Comparison of ENCODE assay signal across 24 cellular contexts in genomic region chr2:239506101-239506808, GRCh38.
DNase-seq lines count a peak whose midpoint lies in the region; ATAC-seq, FAIRE-seq and TF ChIP-seq lines count a peak whose summit lies in the region.
"Had no signal": no experiment of that assay in that cellular context is flagged by ENCODE, and none has a peak within 500 bp of the region (broad histone marks: within the 10 kb centered on the region; RNA-seq: fewer than 3 reads in every experiment).

No MANE protein-coding gene starts in this region.

- peaks cover 8% of the 10 kb centered on the region for H3K27me3 Mint-ChIP-seq in GM23338 (ENCODE audit: insufficient read depth, low read depth, poor library complexity)
- no peaks in the 10 kb centered on the region for H3K27me3 Mint-ChIP-seq in natural killer cell (ENCODE audit: low read depth in 2 of 2)

- RAD21 ChIA-PET in GM12878 (lab: Charles Lee; ENCODE audit: unreplicated experiment), result no interaction called here

- intact Hi-C loops in GM12878 (cut with micrococcal nuclease; ENCODE audit: unreplicated experiment) (no loop called here), lower lobe of right lung (cut with DNase I) (no loop called here), natural killer cell (cut with micrococcal nuclease) (no loop called here)

- H3K36me3 Mint-ChIP-seq in GM23338 (ENCODE audit: low read depth) (no peaks in the 10 kb centered on the region), natural killer cell (no peaks in the 10 kb centered on the region)
- H3K36me3 Mint-ChIP-seq in stimulated activated effector memory CD8-positive, alpha-beta T cell treated with anti-CD3 and anti-CD28 coated beads, Interleukin-12 subunit alpha, Interleukin-12 subunit beta, amount 100 ng/mL, for 72 hours, result no peaks in the 10 kb centered on the region
- H3K36me3 Mint-ChIP-seq: CD8-positive, alpha-beta T cell had no signal

- POLR2A ChIA-PET in GM12878 (lab: Charles Lee), result no interaction called here

- H3K4me2 ChIP-seq in GM23338 (no peak overlapping the region), GM12878 (ENCODE audit: control insufficient read depth, insufficient read depth) (no peak overlapping the region)

- TF ChIP-seq POLR2A in GM12878 (IDR thresholded peaks at IDR 0.05; ENCODE audit: low read depth, low read length), result no peak

- ATAC-seq in GM23338 (peak; percentile 76), GM12878 (no peak), lower lobe of right lung (no peak), HG03196 (IDR thresholded peaks at IDR 0.05; ENCODE audit: unreplicated experiment) (no peak), natural killer cell (no peak)
- ATAC-seq in stimulated activated effector memory CD8-positive, alpha-beta T cell treated with anti-CD3 and anti-CD28 coated beads, Interleukin-12 subunit alpha, Interleukin-12 subunit beta, amount 100 ng/mL, for 72 hours, result no peak
- ATAC-seq: CD8-positive, alpha-beta T cell; Panc1; SK-N-SH treated with all-trans-retinoic acid at 6 μM for 48 hours had no signal

- FAIRE-seq in GM12878 (lab: Jason Lieb, UNC), result no peak
- FAIRE-seq: G401.6, GM18507, HTR-8/SVneo had no signal

- no peaks in the 10 kb centered on the region for H3K27me3 ChIP-seq in GM23338 (ENCODE audit: insufficient read depth)
- no peaks in the 10 kb centered on the region for H3K27me3 ChIP-seq in GM12878 (replicated peaks in 1 of 2; ENCODE audit: control insufficient read depth in 2 of 2, insufficient read depth in 2 of 2, low read length in 1 of 2)
- no peaks in the 10 kb centered on the region for H3K27me3 ChIP-seq in lower lobe of right lung (ENCODE audit: low read depth)

- H3K79me2 ChIP-seq in GM23338 (replicated peaks; ENCODE audit: insufficient read depth) (no peaks in the 10 kb centered on the region), GM12878 (ENCODE audit: control insufficient read depth, insufficient read depth, low read length) (no peaks in the 10 kb centered on the region)

- H2AFZ ChIP-seq in GM23338, result peak overlapping the region; percentile 74; the same call in 1 of the 2 replicates
- H2AFZ ChIP-seq in GM12878 (ENCODE audit: control insufficient read depth, low read depth, low read length), result no peak overlapping the region

- no TSS peak for BruUV-seq in GM12878 (replicated peaks; lab: Mats Ljungman, UMichigan)

- H3K36me3 ChIP-seq in GM23338 (ENCODE audit: insufficient read depth) (no peaks in the 10 kb centered on the region), GM12878 (ENCODE audit: control insufficient read depth in 2 of 2, insufficient read depth in 2 of 2, low read length in 1 of 2) (no peaks in the 10 kb centered on the region), lower lobe of right lung (no peaks in the 10 kb centered on the region)
- H3K36me3 ChIP-seq: HAP-1 had no signal

- CTCF ChIA-PET in GM12878 (lab: Yijun Ruan, JAX), result interaction anchor here (0.7 kb wide), 1 partner anchor 12 kb away, joined by 3 read pairs; no protein-coding TSS in a partner anchor

- H3K9me3 Mint-ChIP-seq in GM23338 (no peaks in the 10 kb centered on the region; the same call in 2 of the 3 replicates), natural killer cell (no peaks in the 10 kb centered on the region)
- H3K9me3 Mint-ChIP-seq in stimulated activated effector memory CD8-positive, alpha-beta T cell treated with anti-CD3 and anti-CD28 coated beads, Interleukin-12 subunit alpha, Interleukin-12 subunit beta, amount 100 ng/mL, for 72 hours, result no peaks in the 10 kb centered on the region
- H3K9me3 Mint-ChIP-seq: CD8-positive, alpha-beta T cell had no signal

- H3K4me3 Mint-ChIP-seq in GM23338 (no peak overlapping the region), natural killer cell (no peak overlapping the region)
- no peak overlapping the region for H3K4me3 Mint-ChIP-seq in stimulated activated effector memory CD8-positive, alpha-beta T cell treated with anti-CD3 and anti-CD28 coated beads, Interleukin-12 subunit alpha, Interleukin-12 subunit beta, amount 100 ng/mL, for 72 hours
- H3K4me3 Mint-ChIP-seq: CD8-positive, alpha-beta T cell had no signal

- SMC1A ChIA-PET in GM12878 (lab: Charles Lee; ENCODE audit: uncharacterized antibody, unreplicated experiment), result no interaction called here

- H3K4me1 Mint-ChIP-seq in GM23338, result peaks cover 9% of the 10 kb centered on the region
- peaks cover 0 to 7% of the 10 kb centered on the region in 2 donors for H3K4me1 Mint-ChIP-seq in natural killer cell
- peaks cover 7% of the 10 kb centered on the region for H3K4me1 Mint-ChIP-seq in stimulated activated effector memory CD8-positive, alpha-beta T cell treated with anti-CD3 and anti-CD28 coated beads, Interleukin-12 subunit alpha, Interleukin-12 subunit beta, amount 100 ng/mL, for 72 hours

- H4K20me1 ChIP-seq in GM23338 (replicated peaks; ENCODE audit: insufficient read depth), result no peaks in the 10 kb centered on the region
- H4K20me1 ChIP-seq in GM12878 (ENCODE audit: control insufficient read depth, insufficient read depth), result no peaks in the 10 kb centered on the region

- WGBS in GM12878 (ENCODE audit: insufficient coverage, insufficient replicate concordance, low lambda C conversion rate, missing lambda C conversion rate), result 56% methylated on average over 28 of the region's 28 CpGs

- no peak overlapping the region for H3K9ac ChIP-seq in GM12878 (ENCODE audit: control insufficient read depth, insufficient read depth, low read length)

- TF ChIP-seq RAD21 in GM12878 (IDR thresholded peaks at IDR 0.05; ENCODE audit: insufficient read depth, low read depth, low read length), result no peak

- TF ChIP-seq CTCF in GM23338 (conservative IDR thresholded peaks at IDR 0.05; ENCODE audit: low read depth in 2 of 2), result no peak
- TF ChIP-seq CTCF in GM12878 (IDR thresholded peaks at IDR 0.05 in 2 of 3, conservative IDR thresholded peaks at IDR 0.05 in 1 of 3; ENCODE audit: control insufficient read depth in 2 of 3, extremely low read depth in 1 of 3, insufficient read depth in 1 of 3, low read depth in 3 of 3, low read length in 3 of 3), result no peak
- no peak for TF ChIP-seq CTCF in lower lobe of right lung (IDR thresholded peaks at IDR 0.05)
- no peak for TF ChIP-seq CTCF in natural killer cell (IDR thresholded peaks at IDR 0.05)

- TF ChIP-seq EP300 in GM12878 (IDR thresholded peaks at IDR 0.05; ENCODE audit: borderline replicate concordance in 1 of 2, control insufficient read depth in 1 of 2, low read depth in 2 of 2, low read length in 2 of 2), result no peak

- H3K4me3 ChIP-seq in GM23338 (no peak overlapping the region), GM12878 (no peak overlapping the region), lower lobe of right lung (no peak overlapping the region)
- H3K4me3 ChIP-seq: HAP-1 had no signal

- H3K27ac ChIP-seq in GM23338 (ENCODE audit: low read depth) (no peak overlapping the region), GM12878 (ENCODE audit: control insufficient read depth, insufficient read depth) (no peak overlapping the region), lower lobe of right lung (no peak overlapping the region)
- H3K27ac ChIP-seq: 22Rv1 had no signal

- in situ Hi-C loops in GM12878 (cut with MboI), result no loop called here

- H3K9me3 ChIP-seq in GM12878 (replicated peaks; ENCODE audit: control insufficient read depth, insufficient read depth, low read length) (no peaks in the 10 kb centered on the region), lower lobe of right lung (no peaks in the 10 kb centered on the region)
- H3K9me3 ChIP-seq: HAP-1 had no signal

- H3F3A ChIP-seq in GM23338 (replicated peaks; ENCODE audit: low read depth), result no peaks in the 10 kb centered on the region

- H3K9me2 ChIP-seq in GM23338 (ENCODE audit: insufficient read depth), result no peaks in the 10 kb centered on the region

- DNase-seq in NCI-H1417 (lab: John Stamatoyannopoulos, UW) (peak; percentile 41 to 78 (median 52)), NCI-H1417 treated with DMSO at 0.1 percent for 48 hours (lab: John Stamatoyannopoulos, UW) (no peak), GM23338 (ENCODE audit: low spot score) (peak; percentile 27), GM12878 (ENCODE audit: low read depth, low spot score) (no peak), lower lobe of right lung (peak; percentile 28), natural killer cell (no peak)
- no peak for DNase-seq in stimulated activated effector memory CD8-positive, alpha-beta T cell treated with anti-CD3 and anti-CD28 coated beads, Interleukin-12 subunit alpha, Interleukin-12 subunit beta, amount 100 ng/mL, for 72 hours (ENCODE audit: low spot score in 2 of 2)
- DNase-seq: ACHN; C1 segment of cervical spinal cord; CD8-positive, alpha-beta T cell; KG1; NCI-H1092; NCI-H2029 treated with DMSO at 0.1 percent for 48 hours; NCI-H226; NCI-H510A treated with DMSO at 0.1 percent for 48 hours; NCI-H82 had no signal

- H3K27ac Mint-ChIP-seq in GM23338 (no peak overlapping the region), natural killer cell (no peak overlapping the region)
- no peak overlapping the region for H3K27ac Mint-ChIP-seq in stimulated activated effector memory CD8-positive, alpha-beta T cell treated with anti-CD3 and anti-CD28 coated beads, Interleukin-12 subunit alpha, Interleukin-12 subunit beta, amount 100 ng/mL, for 72 hours
- H3K27ac Mint-ChIP-seq: CD8-positive, alpha-beta T cell had no signal

- no peaks in the 10 kb centered on the region for H3K4me1 ChIP-seq in GM23338 (ENCODE audit: insufficient read depth)
- no peaks in the 10 kb centered on the region for H3K4me1 ChIP-seq in GM12878 (ENCODE audit: control insufficient read depth, insufficient read depth, low read length)
- H3K4me1 ChIP-seq in lower lobe of right lung, result peaks cover 10% of the 10 kb centered on the region
- H3K4me1 ChIP-seq: HAP-1 had no signal

TF ChIP-seq in GM23338, 12 proteins besides CTCF, POLR2A, EP300 and RAD21 (continues in another document):
- no peak for TF ChIP-seq POLR2AphosphoS5 (IDR thresholded peaks at IDR 0.05; ENCODE audit: low read depth)
- TF ChIP-seq NANOG (IDR thresholded peaks at IDR 0.05; ENCODE audit: borderline replicate concordance), result no peak

TF ChIP-seq in GM12878, 131 proteins besides CTCF, POLR2A, EP300 and RAD21 (continues in another document):
- TF ChIP-seq CBFB (IDR thresholded peaks at IDR 0.05; ENCODE audit: low read depth) (no peak), PBX3 (IDR thresholded peaks at IDR 0.05; ENCODE audit: insufficient replicate concordance, low read depth, low read length) (peak; percentile 28)

Comparison
In these comparisons a context has a peak if more than half of its experiments do, and no peak if none do; other contexts are left out.
1. DNase-seq: peak in NCI-H1417 (3 of 3), GM23338 (single experiment) and lower lobe of right lung (single experiment); none in NCI-H1417 treated with DMSO at 0.1 percent for 48 hours (single experiment), GM12878 (single experiment), natural killer cell (single experiment) and stimulated activated effector memory CD8-positive, alpha-beta T cell treated with anti-CD3 and anti-CD28 coated beads, Interleukin-12 subunit alpha, Interleukin-12 subunit beta, amount 100 ng/mL, for 72 hours (0 of 2).